In genomic region chr11:12224537-12224893, GRCh38 we compare ENCODE assay signal across 1 cellular context.
TF ChIP-seq lines count a peak whose summit lies in the region.

No MANE protein-coding gene starts in this region.

TF ChIP-seq in WTC11, 78 proteins besides CTCF, POLR2A, EP300 and RAD21 (continued from another document):
- no peak for TF ChIP-seq PRDM15 (CRISPR knock-in tag; IDR thresholded peaks at IDR 0.05)
- no peak for TF ChIP-seq IRF1 (CRISPR knock-in tag; IDR thresholded peaks at IDR 0.05)
